22 cellular contexts compared by ENCODE assay signal in genomic region chr2:132373391-132374135, GRCh38. TPM values are rescaled to one million over a fixed set of nuclear protein-coding genes. Genes with fewer than 3 reads are reported as not detected.
"Had no signal": no experiment of that assay in that cellular context is flagged by ENCODE, and none has a peak within 500 bp of the region (broad histone marks: within the 10 kb centered on the region; RNA-seq: fewer than 3 reads in every experiment).

No MANE protein-coding gene starts in this region.

- H3K27ac Mint-ChIP-seq: activated CD4-positive, alpha-beta T cell treated with anti-CD3 and anti-CD28 coated beads, Interleukin-2, amount 10 ng/mL, durations not matched to agents 7 days and 5 days; effector memory CD8-positive, alpha-beta T cell; nephron progenitor cell; progenitor cell of endocrine pancreas had no signal

- H3K27me3 ChIP-seq: ascending aorta, esophagus squamous epithelium, left lung, tibial artery, vagina had no signal

- H3K27me3 Mint-ChIP-seq: activated CD4-positive, alpha-beta T cell treated with anti-CD3 and anti-CD28 coated beads, Interleukin-2, amount 10 ng/mL, durations not matched to agents 7 days and 5 days; effector memory CD8-positive, alpha-beta T cell had no signal

- H3K9me3 Mint-ChIP-seq: activated CD4-positive, alpha-beta T cell treated with anti-CD3 and anti-CD28 coated beads, Interleukin-2, amount 10 ng/mL, durations not matched to agents 7 days and 5 days had no signal

- H3K4me3 ChIP-seq: ascending aorta, esophagus squamous epithelium, left lung, tibial artery, vagina had no signal

- H3K9me3 ChIP-seq: ascending aorta, esophagus squamous epithelium, left lung, tibial artery, vagina had no signal

- H3K4me1 Mint-ChIP-seq: activated CD4-positive, alpha-beta T cell treated with anti-CD3 and anti-CD28 coated beads, Interleukin-2, amount 10 ng/mL, durations not matched to agents 7 days and 5 days; nephron progenitor cell had no signal

- H3K36me3 ChIP-seq: ascending aorta, esophagus squamous epithelium, left lung, tibial artery, vagina had no signal

- H3K4me3 Mint-ChIP-seq: activated CD4-positive, alpha-beta T cell treated with anti-CD3 and anti-CD28 coated beads, Interleukin-2, amount 10 ng/mL, durations not matched to agents 7 days and 5 days; effector memory CD8-positive, alpha-beta T cell; nephron progenitor cell had no signal

- ATAC-seq: activated CD4-positive, CD25-positive, alpha-beta regulatory T cell treated with anti-CD3 and anti-CD28 coated beads, Interleukin-2, amount 50 U/mL, for 24 hours; effector memory CD8-positive, alpha-beta T cell; right cardiac atrium had no signal

- H3K27ac ChIP-seq: ascending aorta, left lung, tibial artery, vagina had no signal

- DNase-seq: activated CD4-positive, alpha-beta T cell treated with anti-CD3 and anti-CD28 coated beads, Interleukin-2, amount 10 ng/mL, durations not matched to agents 7 days and 5 days; activated CD8-positive, alpha-beta memory T cell treated with anti-CD3 and anti-CD28 coated beads, Interleukin-2, amount 50 U/mL, for 4 hours; activated effector memory CD4-positive, alpha-beta T cell treated with Interleukin-2 at 50 U/mL for 16 hours; activated naive CD4-positive, alpha-beta T cell treated with anti-CD3 and anti-CD28 coated beads, Interleukin-2, amount 50 U/mL, for 16 hours; activated T-cell treated with anti-CD3 and anti-CD28 coated beads, Interleukin-2, amount 50 U/mL, for 48 hours; effector memory CD8-positive, alpha-beta T cell; esophagus squamous epithelium; left lung; midbrain; nephron progenitor cell; occipital lobe; right cardiac atrium; stimulated activated CD4-positive, alpha-beta T cell treated with anti-CD3 and anti-CD28 coated beads, Interleukin-2, amount 100 ng/mL, for 24 hours; stimulated activated naive CD4-positive, alpha-beta T cell treated with Interleukin-2 at 50 U/mL for 16 hours; substantia nigra; T-helper 1 cell had no signal

- H3K4me1 ChIP-seq: ascending aorta, esophagus squamous epithelium, left lung, tibial artery had no signal

RNA-seq across cellular contexts. Expression of gene GPR39, which starts 43.0 kb away (rescaled TPM):
- total RNA-seq: activated CD4-positive, alpha-beta T cell treated with anti-CD3 and anti-CD28 coated beads, Interleukin-2, amount 10 ng/mL, durations not matched to agents 7 days and 5 days; dermis microvascular lymphatic vessel endothelial cell; right cardiac atrium; vagina had no signal
- polyA plus RNA-seq: right cardiac atrium had no signal
